ENCODE assay signal across 9 cellular contexts in genomic region chr16:67926181-67926742, GRCh38. TPM values are rescaled to one million over a fixed set of nuclear protein-coding genes. Genes with fewer than 3 reads are reported as not detected.
DNase-seq lines count a peak whose midpoint lies in the region; ATAC-seq and TF ChIP-seq lines count a peak whose summit lies in the region.
"Had no signal": no experiment of that assay in that cellular context is flagged by ENCODE, and none has a peak within 500 bp of the region (broad histone marks: within the 10 kb centered on the region; RNA-seq: fewer than 3 reads in every experiment).

No MANE protein-coding gene starts in this region.

- peaks cover 7% of the 10 kb centered on the region; the same call in 1 of the 2 replicates for H3K4me1 Mint-ChIP-seq in HFFc6 (ENCODE audit: low read depth)
- H3K4me1 Mint-ChIP-seq in stimulated activated memory B cell treated with anti-CD40 and anti-IgM and Interleukin-4, amounts not matched to agents 10 μg/mL and 1 μg/mL and 100 μg/mL, for 72 hours = peaks cover 44% of the 10 kb centered on the region
- peaks cover 0 to 22% (median 12%) of the 10 kb centered on the region in 7 donors for H3K4me1 Mint-ChIP-seq in naive thymus-derived CD4-positive, alpha-beta T cell

- no peak for DNase-seq in HFFc6
- DNase-seq in NCI-H69 (lab: John Stamatoyannopoulos, UW) = peak; percentile 93
- DNase-seq in epithelial cell of esophagus (ENCODE audit: low read depth) = peak; percentile 77
- DNase-seq in omental fat pad (ENCODE audit: low spot score) = no peak
- no peak for DNase-seq in kidney glomerular epithelial cell (lab: John Stamatoyannopoulos, UW)
- no peak for DNase-seq in AG08395 (ENCODE audit: low spot score)
- no peak for DNase-seq in naive thymus-derived CD4-positive, alpha-beta T cell

- 0 out of 2 replicates have a peak overlapping the region, but pooled peaks have one; percentile 21 for H3K27ac Mint-ChIP-seq in HFFc6
- H3K27ac Mint-ChIP-seq in stimulated activated memory B cell treated with anti-CD40 and anti-IgM and Interleukin-4, amounts not matched to agents 10 μg/mL and 1 μg/mL and 100 μg/mL, for 72 hours = peak overlapping the region; percentile 74
- peak overlapping the region in 4 of 9 donors; percentile 14 to 86 (median 55) for H3K27ac Mint-ChIP-seq in naive thymus-derived CD4-positive, alpha-beta T cell

- POLR2A ChIA-PET in naive thymus-derived CD4-positive, alpha-beta T cell (lab: Charles Lee) = interaction anchor here (0.6 to 0.8 kb wide), 2 partner anchors 32 to 362 kb away, joined by 3 read pairs; no protein-coding TSS in a partner anchor

- no peaks in the 10 kb centered on the region for H3K36me3 Mint-ChIP-seq in HFFc6 (ENCODE audit: low read depth)
- H3K36me3 Mint-ChIP-seq in stimulated activated memory B cell treated with anti-CD40 and anti-IgM and Interleukin-4, amounts not matched to agents 10 μg/mL and 1 μg/mL and 100 μg/mL, for 72 hours = peaks cover 13% of the 10 kb centered on the region
- H3K36me3 Mint-ChIP-seq in naive thymus-derived CD4-positive, alpha-beta T cell = peaks cover 0 to 4% (median 0%) of the 10 kb centered on the region in 5 donors

- H3K27me3 Mint-ChIP-seq in HFFc6 (ENCODE audit: insufficient read depth) = peaks cover 2% of the 10 kb centered on the region
- no peaks in the 10 kb centered on the region for H3K27me3 Mint-ChIP-seq in stimulated activated memory B cell treated with anti-CD40 and anti-IgM and Interleukin-4, amounts not matched to agents 10 μg/mL and 1 μg/mL and 100 μg/mL, for 72 hours
- no peaks in the 10 kb centered on the region for H3K27me3 Mint-ChIP-seq in naive thymus-derived CD4-positive, alpha-beta T cell

- no peak overlapping the region for H3K4me3 ChIP-seq in epithelial cell of esophagus (ENCODE audit: low read length)
- H3K4me3 ChIP-seq in naive thymus-derived CD4-positive, alpha-beta T cell (ENCODE audit: low read length) = no peak overlapping the region
- H3K4me3 ChIP-seq: adrenal gland had no signal

- peak; percentile 39 for TF ChIP-seq CTCF in HFFc6 (IDR thresholded peaks at IDR 0.05)
- TF ChIP-seq CTCF in epithelial cell of esophagus (IDR thresholded peaks at IDR 0.05; ENCODE audit: insufficient read depth, low read depth, low read length, missing control alignments) = no peak
- no peak for TF ChIP-seq CTCF in omental fat pad (IDR thresholded peaks at IDR 0.05)

- H3K4me1 ChIP-seq in naive thymus-derived CD4-positive, alpha-beta T cell (ENCODE audit: control insufficient read depth in 2 of 2, insufficient read depth in 2 of 2, low read length in 2 of 2) = no peaks in the 10 kb centered on the region

- peak; percentile 5 for ATAC-seq in stimulated activated memory B cell treated with anti-CD40 and anti-IgM and Interleukin-4, amounts not matched to agents 10 μg/mL and 1 μg/mL and 100 μg/mL, for 72 hours
- no peak for ATAC-seq in omental fat pad (ENCODE audit: low FRiP score)
- ATAC-seq in naive thymus-derived CD4-positive, alpha-beta T cell = no peak

- H3K9me3 ChIP-seq in naive thymus-derived CD4-positive, alpha-beta T cell (ENCODE audit: control insufficient read depth in 2 of 3, low read length in 3 of 3) = no peaks in the 10 kb centered on the region
- H3K9me3 ChIP-seq: adrenal gland had no signal

- H3K27me3 ChIP-seq in naive thymus-derived CD4-positive, alpha-beta T cell (ENCODE audit: control insufficient read depth in 2 of 2, insufficient read depth in 2 of 2, low read length in 2 of 2) = no peaks in the 10 kb centered on the region
- H3K27me3 ChIP-seq: adrenal gland had no signal

- no peak overlapping the region for H3K27ac ChIP-seq in naive thymus-derived CD4-positive, alpha-beta T cell (ENCODE audit: low read depth, low read length)

- H3K36me3 ChIP-seq in naive thymus-derived CD4-positive, alpha-beta T cell (ENCODE audit: control insufficient read depth in 2 of 3, insufficient read depth in 3 of 3, low read length in 3 of 3) = peaks cover 0 to 59% (median 0%) of the 10 kb centered on the region in 3 experiments

- no peaks in the 10 kb centered on the region for H3K9me3 Mint-ChIP-seq in HFFc6
- no peaks in the 10 kb centered on the region for H3K9me3 Mint-ChIP-seq in stimulated activated memory B cell treated with anti-CD40 and anti-IgM and Interleukin-4, amounts not matched to agents 10 μg/mL and 1 μg/mL and 100 μg/mL, for 72 hours
- H3K9me3 Mint-ChIP-seq in naive thymus-derived CD4-positive, alpha-beta T cell = no peaks in the 10 kb centered on the region

- intact Hi-C loops in naive thymus-derived CD4-positive, alpha-beta T cell (cut with micrococcal nuclease) = no loop called here

- no peak overlapping the region for H3K4me3 Mint-ChIP-seq in HFFc6
- H3K4me3 Mint-ChIP-seq in stimulated activated memory B cell treated with anti-CD40 and anti-IgM and Interleukin-4, amounts not matched to agents 10 μg/mL and 1 μg/mL and 100 μg/mL, for 72 hours = no peak overlapping the region
- peak overlapping the region in 2 of 10 donors; percentile 20 to 24 for H3K4me3 Mint-ChIP-seq in naive thymus-derived CD4-positive, alpha-beta T cell

- CTCF ChIA-PET in naive thymus-derived CD4-positive, alpha-beta T cell (lab: Charles Lee) = interaction anchor here (0.6 to 1.9 kb wide), 5 partner anchors 43 to 405 kb away, joined by 3 to 7 read pairs (median 3); partner anchors contain the start of genes DDX28 and DUS2

RNA-seq across cellular contexts. Expression of gene CTRL, which starts 5.4 kb away (rescaled TPM):
- total RNA-seq in HFFc6 (2021; fragmentation: NEBNext Ultra II Directional; extraction: Animal tissue kit (Norgen Biotek cat#: 25700)) = under 1 TPM; 0.25 to 0.63 (median 0.43) TPM
- total RNA-seq in omental fat pad = 1 to 10 TPM in 3 of 4 donors, under 1 TPM in 1; 0.65 to 5.0 (median 2.3) TPM
- total RNA-seq in naive thymus-derived CD4-positive, alpha-beta T cell = 10 to 100 TPM in 2 of 5 experiments, 1 to 10 TPM in 3; 7.9 to 15.1 (median 9.3) TPM
- polyA plus RNA-seq in naive thymus-derived CD4-positive, alpha-beta T cell = 1 to 10 TPM; 1.3 to 2.5 TPM

RNA-seq across cellular contexts. Expression of gene PSMB10, which starts 10.4 kb away (rescaled TPM):
- total RNA-seq in HFFc6 (2021; fragmentation: NEBNext Ultra II Directional; extraction: Animal tissue kit (Norgen Biotek cat#: 25700)) = 10 to 100 TPM; 36.3 to 49.7 (median 40.0) TPM
- total RNA-seq in omental fat pad = 10 to 100 TPM; 29.9 to 53.0 (median 45.3) TPM
- 100 to 1,000 TPM; 101 to 370 (median 142) TPM for total RNA-seq in naive thymus-derived CD4-positive, alpha-beta T cell
- polyA plus RNA-seq in naive thymus-derived CD4-positive, alpha-beta T cell = 100 to 1,000 TPM; 522 to 542 TPM

RNA-seq across cellular contexts. Expression of gene LCAT, which starts 17.7 kb away (rescaled TPM):
- 10 to 100 TPM; 17.6 to 21.8 (median 19.8) TPM for total RNA-seq in HFFc6 (2021; fragmentation: NEBNext Ultra II Directional; extraction: Animal tissue kit (Norgen Biotek cat#: 25700))
- total RNA-seq in omental fat pad = 10 to 100 TPM in 3 of 4 donors, 1 to 10 TPM in 1; 7.7 to 52.2 (median 13.0) TPM
- 10 to 100 TPM in 4 of 5 experiments, 1 to 10 TPM in 1; 9.4 to 23.6 (median 19.6) TPM for total RNA-seq in naive thymus-derived CD4-positive, alpha-beta T cell
- polyA plus RNA-seq in naive thymus-derived CD4-positive, alpha-beta T cell = 1 to 10 TPM in 1 of 2 donors, under 1 TPM in 1; 0.33 to 1.5 TPM

RNA-seq across cellular contexts. Expression of gene PSKH1, which starts 33.2 kb away (rescaled TPM):
- 10 to 100 TPM; 25.2 to 34.1 (median 29.3) TPM for total RNA-seq in HFFc6 (2021; fragmentation: NEBNext Ultra II Directional; extraction: Animal tissue kit (Norgen Biotek cat#: 25700))
- total RNA-seq in omental fat pad = 10 to 100 TPM; 16.1 to 24.6 (median 19.9) TPM
- 10 to 100 TPM; 18.0 to 28.5 (median 23.3) TPM for total RNA-seq in naive thymus-derived CD4-positive, alpha-beta T cell
- polyA plus RNA-seq in naive thymus-derived CD4-positive, alpha-beta T cell = 10 to 100 TPM; 20.7 to 34.0 TPM

RNA-seq across cellular contexts. Expression of gene NRN1L, which starts 41.6 kb away (rescaled TPM):
- total RNA-seq in HFFc6 (2021; fragmentation: NEBNext Ultra II Directional; extraction: Animal tissue kit (Norgen Biotek cat#: 25700)) = under 1 TPM in 3 of 6 experiments, not detected in 3; 0.25 to 0.51 (median 0.38) TPM
- 1 to 10 TPM in 2 of 4 donors, not detected in 2; 3.0 to 5.5 TPM for total RNA-seq in omental fat pad
- total RNA-seq in naive thymus-derived CD4-positive, alpha-beta T cell = 1 to 10 TPM; 1.1 to 6.4 (median 3.2) TPM
- polyA plus RNA-seq in naive thymus-derived CD4-positive, alpha-beta T cell = not detected

Comparison
In these comparisons a context has a peak if more than half of its experiments do, and no peak if none do; other contexts are left out.
1. DNase-seq: peak in NCI-H69 (single experiment) and epithelial cell of esophagus (single experiment); none in HFFc6 (single experiment), omental fat pad (single experiment), kidney glomerular epithelial cell (single experiment), AG08395 (single experiment) and naive thymus-derived CD4-positive, alpha-beta T cell (0 of 9).